Comparison of ENCODE assay signal across 22 cellular contexts in the genomic region with DNA sequence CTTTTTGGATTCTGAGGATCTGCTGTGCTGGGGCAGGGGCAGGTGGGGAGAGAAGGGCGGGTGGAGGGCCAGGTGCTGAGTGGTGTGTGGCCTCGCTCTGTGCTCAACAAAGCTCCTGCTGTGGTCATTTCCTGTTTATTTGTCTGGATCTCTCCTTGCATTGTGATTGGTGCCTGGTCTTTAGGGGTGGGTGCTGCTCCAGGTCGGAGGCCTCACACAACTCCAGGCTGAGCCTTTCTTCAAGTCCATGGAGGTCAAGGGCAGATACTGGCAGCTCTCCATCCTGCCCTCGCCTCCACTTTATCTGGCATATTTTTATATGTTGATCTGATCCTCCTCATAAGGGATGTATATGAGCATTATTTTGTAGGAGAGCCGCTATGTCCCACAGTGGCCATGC. TPM values are rescaled to one million over a fixed set of nuclear protein-coding genes. Genes with fewer than 3 reads are reported as not detected.
DNase-seq lines count a peak whose midpoint lies in the region; ATAC-seq and TF ChIP-seq lines count a peak whose summit lies in the region.
"Had no signal": no experiment of that assay in that cellular context is flagged by ENCODE, and none has a peak within 500 bp of the region (broad histone marks: within the 10 kb centered on the region; RNA-seq: fewer than 3 reads in every experiment).

No MANE protein-coding gene starts in this region.

- no peaks in the 10 kb centered on the region for H3K36me3 Mint-ChIP-seq in WTC11
- H3K36me3 Mint-ChIP-seq: activated naive CD4-positive, alpha-beta T cell treated with anti-CD3 and anti-CD28 coated beads, Interleukin-2, amount 50 U/mL, for 72 hours; brain; natural killer cell treated with Interleukin-12 subunit alpha and Interleukin-12 subunit beta and Interleukin-15 and Interleukin-18, amount 100 ng/mL, for 72 hours had no signal

- WGBS in liver: 82% methylated on average over 5 of the region's 5 CpGs

- H3K4me1 ChIP-seq in DOHH2 (ENCODE audit: control insufficient read depth, low read length) (peaks cover 37% of the 10 kb centered on the region), HEK293 (ENCODE audit: control insufficient read depth, insufficient read depth, low read length) (no peaks in the 10 kb centered on the region), liver (ENCODE audit: control insufficient read depth in 4 of 4, insufficient read depth in 4 of 4, low read length in 3 of 4) (no peaks in the 10 kb centered on the region), mucosa of descending colon (ENCODE audit: low read depth) (no peaks in the 10 kb centered on the region)
- H3K4me1 ChIP-seq: prostate gland had no signal

- ATAC-seq in WTC11: peak; percentile 91
- no peak for ATAC-seq in mucosa of descending colon
- ATAC-seq: activated naive CD4-positive, alpha-beta T cell treated with anti-CD3 and anti-CD28 coated beads, Interleukin-2, amount 50 U/mL, for 72 hours; esophagus mucosa; natural killer cell treated with Interleukin-12 subunit alpha and Interleukin-12 subunit beta and Interleukin-15 and Interleukin-18, amount 100 ng/mL, for 72 hours; Panc1 had no signal

- no peaks in the 10 kb centered on the region for H3K9me2 ChIP-seq in DOHH2 (replicated peaks; ENCODE audit: control insufficient read depth, low read length)

- H3K27me3 ChIP-seq in DOHH2 (ENCODE audit: control insufficient read depth, low read length) (no peaks in the 10 kb centered on the region), liver (ENCODE audit: control insufficient read depth in 4 of 4, insufficient read depth in 4 of 4, low read length in 3 of 4) (no peaks in the 10 kb centered on the region)

- DNase-seq in WTC11 (ENCODE audit: low spot score) (peak; percentile 54), cardiac septum (ENCODE audit: low spot score) (no peak), medulla oblongata (ENCODE audit: extremely low spot score) (no peak), mucosa of descending colon (no peak)
- DNase-seq: activated CD4-positive, alpha-beta T cell treated with anti-CD3 and anti-CD28 coated beads, Interleukin-2, amount 10 ng/mL, durations not matched to agents 24 days and 14 days; GOT3; Kasumi-1; mesenchymal stem cell; NCI-H1436 treated with DMSO at 0.1 percent for 48 hours; NCI-H526 had no signal

- H3K4me1 Mint-ChIP-seq in WTC11: peaks cover 66% of the 10 kb centered on the region
- H3K4me1 Mint-ChIP-seq: brain had no signal

- H3K4me3 ChIP-seq in DOHH2 (ENCODE audit: low read length) (peak overlapping the region; percentile 57), HEK293 (ENCODE audit: low read depth, low read length) (no peak overlapping the region), liver (ENCODE audit: low read depth in 1 of 3, low read length in 3 of 3) (no peak overlapping the region), mucosa of descending colon (no peak overlapping the region)
- H3K4me3 ChIP-seq: prostate gland, smooth muscle cell had no signal

- intact Hi-C loops in cardiac septum (cut with DNase I): no loop called here
- intact Hi-C loops in mucosa of descending colon (cut with DNase I, micrococcal nuclease): no loop called here

- H3K79me2 ChIP-seq in DOHH2 (ENCODE audit: control insufficient read depth, low read length): no peaks in the 10 kb centered on the region

- H4K20me1 ChIP-seq in DOHH2 (ENCODE audit: control insufficient read depth, insufficient read depth, low read depth, low read length): no peaks in the 10 kb centered on the region

- H3K9ac ChIP-seq in liver (ENCODE audit: low read depth in 1 of 2, low read length in 2 of 2): no peak overlapping the region

- H3F3A ChIP-seq in DOHH2 (ENCODE audit: control insufficient read depth, insufficient read depth): no peaks in the 10 kb centered on the region

- H3K9me3 Mint-ChIP-seq in WTC11: peaks cover 8% of the 10 kb centered on the region; the same call in 1 of the 2 replicates
- H3K9me3 Mint-ChIP-seq: activated CD4-positive, alpha-beta T cell treated with anti-CD3 and anti-CD28 coated beads, Interleukin-2, amount 10 ng/mL, durations not matched to agents 24 days and 14 days; activated naive CD4-positive, alpha-beta T cell treated with anti-CD3 and anti-CD28 coated beads, Interleukin-2, amount 50 U/mL, for 72 hours; dendritic cell treated with granulocyte-macrophage colony-stimulating factor and Interleukin-4, amounts not matched to agents 40 ng/mL and 50 ng/mL, for 4 days; natural killer cell treated with Interleukin-12 subunit alpha and Interleukin-12 subunit beta and Interleukin-15 and Interleukin-18, amount 100 ng/mL, for 72 hours had no signal

- no peaks in the 10 kb centered on the region; the same call in none of the 2 replicates for H3K27me3 Mint-ChIP-seq in WTC11 (ENCODE audit: low read depth)
- H3K27me3 Mint-ChIP-seq: activated CD4-positive, alpha-beta T cell treated with anti-CD3 and anti-CD28 coated beads, Interleukin-2, amount 10 ng/mL, durations not matched to agents 24 days and 14 days; B cell; dendritic cell treated with granulocyte-macrophage colony-stimulating factor and Interleukin-4, amounts not matched to agents 40 ng/mL and 50 ng/mL, for 4 days had no signal

- H3K4me2 ChIP-seq in DOHH2 (ENCODE audit: low read length): peak overlapping the region; percentile 80
- H3K4me2 ChIP-seq: smooth muscle cell had no signal

- TF ChIP-seq RAD21 in liver (IDR thresholded peaks at IDR 0.05): no peak

- TF ChIP-seq CTCF in DOHH2 (IDR thresholded peaks at IDR 0.05; ENCODE audit: low read depth, low read length, poor library complexity, severe bottlenecking) (no peak), HEK293 (tag by site-specific recombination; IDR thresholded peaks at IDR 0.05) (no peak), WTC11 (IDR thresholded peaks at IDR 0.05) (no peak), liver (IDR thresholded peaks at IDR 0.05; ENCODE audit: low read depth, low read length, missing input control) (no peak), mucosa of descending colon (IDR thresholded peaks at IDR 0.05) (no peak)

- CTCF ChIA-PET in HEK293 (lab: Yijun Ruan, JAX) (interaction anchor here (0.5 to 2.3 kb wide), 4 partner anchors 22 to 347 kb away, joined by 3 to 11 read pairs (median 6); no protein-coding TSS in a partner anchor), WTC11 (lab: Charles Lee) (interaction anchor here (0.7 to 4.0 kb wide), 11 partner anchors 10 to 694 kb away, joined by 3 to 20 read pairs (median 5); no protein-coding TSS in a partner anchor)

- peak overlapping the region; percentile 94 for H3K27ac Mint-ChIP-seq in WTC11
- H3K27ac Mint-ChIP-seq: activated CD4-positive, alpha-beta T cell treated with anti-CD3 and anti-CD28 coated beads, Interleukin-2, amount 10 ng/mL, durations not matched to agents 24 days and 14 days; activated naive CD4-positive, alpha-beta T cell treated with anti-CD3 and anti-CD28 coated beads, Interleukin-2, amount 50 U/mL, for 72 hours; B cell; brain; dendritic cell treated with granulocyte-macrophage colony-stimulating factor and Interleukin-4, amounts not matched to agents 40 ng/mL and 50 ng/mL, for 4 days; natural killer cell treated with Interleukin-12 subunit alpha and Interleukin-12 subunit beta and Interleukin-15 and Interleukin-18, amount 100 ng/mL, for 72 hours had no signal

- POLR2A ChIA-PET in HEK293 (lab: Yijun Ruan, JAX) (interaction anchor here (1.7 kb wide), 1 partner anchor 11 kb away, joined by 11 read pairs; no protein-coding TSS in a partner anchor), WTC11 (lab: Charles Lee) (interaction anchor here (0.6 to 1.3 kb wide), 2 partner anchors 110 to 1866 kb away, joined by 4 to 6 read pairs; no protein-coding TSS in a partner anchor)

- H3K27ac ChIP-seq in DOHH2 (ENCODE audit: low read depth, low read length) (peak overlapping the region; percentile 81), HEK293 (ENCODE audit: extremely low read depth, low read depth, low read length) (no peak overlapping the region), liver (ENCODE audit: low read depth in 1 of 2, low read length in 2 of 2) (no peak overlapping the region)
- H3K27ac ChIP-seq: prostate gland had no signal

- H3K4me3 Mint-ChIP-seq in WTC11: 0 out of 2 replicates have a peak overlapping the region, but pooled peaks have one; percentile 8
- H3K4me3 Mint-ChIP-seq: activated CD4-positive, alpha-beta T cell treated with anti-CD3 and anti-CD28 coated beads, Interleukin-2, amount 10 ng/mL, durations not matched to agents 24 days and 14 days; B cell; brain; dendritic cell treated with granulocyte-macrophage colony-stimulating factor and Interleukin-4, amounts not matched to agents 40 ng/mL and 50 ng/mL, for 4 days; natural killer cell treated with Interleukin-12 subunit alpha and Interleukin-12 subunit beta and Interleukin-15 and Interleukin-18, amount 100 ng/mL, for 72 hours had no signal

- H3K36me3 ChIP-seq in DOHH2 (ENCODE audit: control insufficient read depth, low read length) (peaks cover 5% of the 10 kb centered on the region; the same call in 1 of the 2 replicates), HEK293 (ENCODE audit: control insufficient read depth in 2 of 2, insufficient read depth in 1 of 2, low read length in 2 of 2) (no peaks in the 10 kb centered on the region), liver (ENCODE audit: control insufficient read depth in 4 of 4, insufficient read depth in 3 of 4, low read depth in 1 of 4, low read length in 3 of 4) (no peaks in the 10 kb centered on the region), mucosa of descending colon (ENCODE audit: low read depth) (no peaks in the 10 kb centered on the region)
- H3K36me3 ChIP-seq: prostate gland had no signal

- H3K9me3 ChIP-seq in DOHH2 (ENCODE audit: control insufficient read depth, insufficient read depth, low read length) (no peaks in the 10 kb centered on the region), HEK293 (ENCODE audit: control insufficient read depth, insufficient read depth, low read depth, low read length) (no peaks in the 10 kb centered on the region), liver (ENCODE audit: control insufficient read depth in 4 of 4, low read length in 3 of 4) (no peaks in the 10 kb centered on the region), mucosa of descending colon (no peaks in the 10 kb centered on the region)
- H3K9me3 ChIP-seq: prostate gland had no signal

TF ChIP-seq in HEK293, 187 proteins besides CTCF, POLR2A, EP300 and RAD21:
- TF ChIP-seq ZNF76 (tag by site-specific recombination; IDR thresholded peaks at IDR 0.05; ENCODE audit: borderline replicate concordance, low read depth): no peak
- 0 out of 2 replicates have a peak, but pooled peaks have one; percentile 15 for TF ChIP-seq ZBTB17 (tag by site-specific recombination; IDR thresholded peaks at IDR 0.05)

TF ChIP-seq in WTC11, 78 proteins besides CTCF, POLR2A, EP300 and RAD21 (continues in another document):
- 0 out of 2 replicates have a peak, but pooled peaks have one; percentile 29 for TF ChIP-seq NFYB (CRISPR knock-in tag; conservative IDR thresholded peaks at IDR 0.05; ENCODE audit: low read depth)
- no peak for TF ChIP-seq KAT7 (CRISPR knock-in tag; IDR thresholded peaks at IDR 0.05; ENCODE audit: borderline replicate concordance)

RNA-seq across cellular contexts. Expression of a gene that starts 36.2 kb away (rescaled TPM):
- 7.5 to 11.8 TPM (median 11.2 TPM) in 3 replicates for total RNA-seq in WTC11 (2021)
- 10 to 100 TPM; 12.1 to 51.1 TPM for total RNA-seq in liver
- 10 to 100 TPM; 12.4 to 53.0 TPM for polyA plus RNA-seq in liver
- 40.4 TPM for total RNA-seq in cardiac septum
- total RNA-seq in mucosa of descending colon: 100 to 1,000 TPM; 151 to 416 (median 198) TPM
